ENCODE assay signal across 19 cellular contexts in genomic region chr10:105328441-105328840, GRCh38.
DNase-seq lines count a peak whose midpoint lies in the region; FAIRE-seq and TF ChIP-seq lines count a peak whose summit lies in the region.
"Had no signal": no experiment of that assay in that cellular context is flagged by ENCODE, and none has a peak within 500 bp of the region (broad histone marks: within the 10 kb centered on the region; RNA-seq: fewer than 3 reads in every experiment).

No MANE protein-coding gene starts in this region.

- H3K27ac Mint-ChIP-seq in astrocyte (ENCODE audit: unreplicated experiment), result no peak overlapping the region
- H3K27ac Mint-ChIP-seq: H9 had no signal

- no peaks in the 10 kb centered on the region for H3K36me3 ChIP-seq in astrocyte (ENCODE audit: insufficient read depth, low read length)
- H3K36me3 ChIP-seq in ascending aorta, result no peaks in the 10 kb centered on the region

- no peak overlapping the region for H3K9ac ChIP-seq in astrocyte (ENCODE audit: low read length)

- no peak overlapping the region for H3K4me3 ChIP-seq in astrocyte (ENCODE audit: insufficient read depth, low read depth, low read length)
- no peak overlapping the region for H3K4me3 ChIP-seq in ascending aorta
- H3K4me3 ChIP-seq: A549, PC-9 had no signal

- no peak for FAIRE-seq in astrocyte (lab: Jason Lieb, UNC)
- FAIRE-seq: A549, HepG2 had no signal

- H3K36me3 Mint-ChIP-seq in astrocyte (ENCODE audit: low read depth, unreplicated experiment), result no peaks in the 10 kb centered on the region

- H3K9me3 Mint-ChIP-seq in astrocyte (ENCODE audit: unreplicated experiment), result peaks cover 2% of the 10 kb centered on the region
- H3K9me3 Mint-ChIP-seq: H9 had no signal

- peaks cover 5% of the 10 kb centered on the region for H3K27me3 Mint-ChIP-seq in astrocyte (ENCODE audit: low read depth, unreplicated experiment)

- H3K27ac ChIP-seq in astrocyte (ENCODE audit: low read depth, low read length) (no peak overlapping the region), substantia nigra (ENCODE audit: low read depth, low read length, poor library complexity, severe bottlenecking) (no peak overlapping the region), ascending aorta (no peak overlapping the region)
- H3K27ac ChIP-seq: A549, PC-9 had no signal

- H3K4me2 ChIP-seq in astrocyte (ENCODE audit: low read length), result no peak overlapping the region
- H3K4me2 ChIP-seq: A549, PC-9 had no signal

- H2AFZ ChIP-seq in astrocyte (ENCODE audit: low read depth, low read length), result no peak overlapping the region
- H2AFZ ChIP-seq: PC-9 had no signal

- H3K4me1 Mint-ChIP-seq in astrocyte (ENCODE audit: low read depth, unreplicated experiment), result no peaks in the 10 kb centered on the region
- H3K4me1 Mint-ChIP-seq: H9 had no signal

- H3K9me3 ChIP-seq in astrocyte (ENCODE audit: insufficient read depth, low read depth, low read length) (no peaks in the 10 kb centered on the region), ascending aorta (no peaks in the 10 kb centered on the region)
- H3K9me3 ChIP-seq: A549 had no signal

- no peaks in the 10 kb centered on the region for H3K79me2 ChIP-seq in astrocyte (ENCODE audit: insufficient read depth, low read length)

- H3K4me1 ChIP-seq in astrocyte (ENCODE audit: insufficient read depth, low read length) (no peaks in the 10 kb centered on the region), ascending aorta (no peaks in the 10 kb centered on the region)
- H3K4me1 ChIP-seq: A549 had no signal

- intact Hi-C loops in ascending aorta (cut with DNase I), result no loop called here

- no peak overlapping the region for H3K4me3 Mint-ChIP-seq in astrocyte (ENCODE audit: unreplicated experiment)
- H3K4me3 Mint-ChIP-seq: H9 had no signal

- no peaks in the 10 kb centered on the region for H3K27me3 ChIP-seq in astrocyte (ENCODE audit: insufficient read depth, low read length)
- no peaks in the 10 kb centered on the region for H3K27me3 ChIP-seq in ascending aorta

- TF ChIP-seq CTCF in astrocyte (IDR thresholded peaks at IDR 0.05; ENCODE audit: insufficient read depth, low read depth, low read length), result no peak
- TF ChIP-seq CTCF in ascending aorta (IDR thresholded peaks at IDR 0.05), result no peak

- H4K20me1 ChIP-seq in astrocyte (ENCODE audit: insufficient read depth, low read length), result no peaks in the 10 kb centered on the region

- DNase-seq in COR-L47 (lab: John Stamatoyannopoulos, UW), result peak; percentile 7
- peak; percentile 10 for DNase-seq in NCI-H345 (lab: John Stamatoyannopoulos, UW)
- DNase-seq in astrocyte (ENCODE audit: low read depth), result peak; percentile 51
- peak; percentile 72 for DNase-seq in left kidney (ENCODE audit: low read depth, low spot score)
- DNase-seq in substantia nigra (lab: John Stamatoyannopoulos, UW), result no peak
- no peak for DNase-seq in amygdala (lab: John Stamatoyannopoulos, UW)
- DNase-seq in SIG-M5 treated with dmso at 0.1 percent for 504 hours (lab: John Stamatoyannopoulos, UW; ENCODE audit: unreplicated experiment), result no peak
- no peak for DNase-seq in ascending aorta (ENCODE audit: low spot score in 2 of 2)
- DNase-seq: C1 segment of cervical spinal cord, H9, KG1, NCI-H1048, NCI-H1694, NCI-H2107, NCI-H2227 treated with DMSO at 0.1 percent for 48 hours, NCI-H526 treated with DMSO at 0.1 percent for 48 hours, PC-9 had no signal

Comparison
In these comparisons a context has a peak if more than half of its experiments do, and no peak if none do; other contexts are left out.
1. DNase-seq: peak in COR-L47 (single experiment), NCI-H345 (single experiment), astrocyte (single experiment) and left kidney (single experiment); none in substantia nigra (0 of 49), amygdala (0 of 56), SIG-M5 treated with dmso at 0.1 percent for 504 hours (single experiment) and ascending aorta (0 of 2).